In genomic region chr11:108781921-108782320, GRCh38 we compare ENCODE assay signal across 2 cellular contexts.
TF ChIP-seq lines count a peak whose summit lies in the region.

No MANE protein-coding gene starts in this region.

TF ChIP-seq in IMR-90, 13 proteins besides CTCF, POLR2A, EP300 and RAD21 (continued from another document):
- no peak for TF ChIP-seq SMC3 (IDR thresholded peaks at IDR 0.05; ENCODE audit: low read depth, low read length)
- no peak for TF ChIP-seq MAZ (IDR thresholded peaks at IDR 0.05; ENCODE audit: borderline replicate concordance, low read depth, low read length)
- no peak for TF ChIP-seq ELK1 (IDR thresholded peaks at IDR 0.05; ENCODE audit: borderline replicate concordance, low read depth, low read length)
- TF ChIP-seq CHD1 (IDR thresholded peaks at IDR 0.05; ENCODE audit: low read depth, low read length), result no peak
- TF ChIP-seq CEBPB (IDR thresholded peaks at IDR 0.05; ENCODE audit: low read depth, low read length), result no peak
- TF ChIP-seq USF2 (IDR thresholded peaks at IDR 0.05; ENCODE audit: low read depth, low read length), result no peak
- TF ChIP-seq FOS (IDR thresholded peaks at IDR 0.05; ENCODE audit: low read depth, low read length), result no peak
- TF ChIP-seq NFE2L2 (IDR thresholded peaks at IDR 0.05; ENCODE audit: low read depth, low read length), result no peak
- no peak for TF ChIP-seq MXI1 (IDR thresholded peaks at IDR 0.05; ENCODE audit: borderline replicate concordance, low read depth, low read length)
- no peak for TF ChIP-seq BHLHE40 (IDR thresholded peaks at IDR 0.05; ENCODE audit: low read depth, low read length)

TF ChIP-seq in neural cell, 6 proteins besides CTCF, POLR2A, EP300 and RAD21 (continued from another document):
- no peak for TF ChIP-seq TAF1 (IDR thresholded peaks at IDR 0.05; ENCODE audit: low read depth)
- peak; percentile 53 for TF ChIP-seq POLR2AphosphoS5 (IDR thresholded peaks at IDR 0.05)
- peak; percentile 23 for TF ChIP-seq REST (IDR thresholded peaks at IDR 0.05; ENCODE audit: borderline replicate concordance)
